16 cellular contexts compared by ENCODE assay signal in the genomic region with DNA sequence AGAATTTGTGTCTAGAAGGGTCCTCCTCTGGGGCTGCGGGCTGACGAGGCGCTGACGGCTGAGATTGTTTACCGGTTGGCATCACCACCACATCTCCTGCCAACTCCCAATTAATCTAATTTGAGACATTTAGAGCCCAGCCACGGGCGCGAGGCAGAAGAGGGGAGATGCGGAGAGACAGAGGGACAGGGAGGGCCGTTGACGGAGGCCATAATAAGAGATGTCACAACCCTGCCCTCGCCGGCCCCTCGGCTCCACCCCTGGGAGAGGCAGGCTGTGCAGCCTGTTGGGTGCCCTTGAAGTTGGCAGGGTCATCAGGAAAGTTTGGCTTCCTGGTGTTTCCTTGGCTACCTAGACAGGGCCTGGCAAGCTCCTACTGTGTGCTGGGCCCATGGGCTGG.
A peak's percentile ranks its signal among the peaks of the same experiment; 100 is the strongest.
DNase-seq lines count a peak whose midpoint lies in the region; ATAC-seq, FAIRE-seq and TF ChIP-seq lines count a peak whose summit lies in the region.
"Had no signal": no experiment of that assay in that cellular context is flagged by ENCODE, and none has a peak within 500 bp of the region (broad histone marks: within the 10 kb centered on the region; RNA-seq: fewer than 3 reads in every experiment).

No MANE protein-coding gene starts in this region.

- BruUV-seq in HepG2 (replicated peaks; lab: Mats Ljungman, UMichigan) = no TSS peak

- H3K4me1 ChIP-seq in HepG2 (ENCODE audit: insufficient read depth, low read length) (no peaks in the 10 kb centered on the region), right lobe of liver (no peaks in the 10 kb centered on the region), endodermal cell (ENCODE audit: control insufficient read depth, insufficient read depth, low read length) (no peaks in the 10 kb centered on the region), spleen (no peaks in the 10 kb centered on the region)
- no peaks in the 10 kb centered on the region for H3K4me1 ChIP-seq in CD8-positive, alpha-beta T cell (ENCODE audit: insufficient read depth, low read length)
- H3K4me1 ChIP-seq: BLaER1 treated with 17β-estradiol and CSF1 and Interleukin-3, amounts not matched to agents 10 nM and 100 nM; HAP-1 had no signal

- H3K27me3 ChIP-seq in HepG2 (ENCODE audit: control insufficient read depth in 1 of 2, insufficient read depth in 2 of 2, low read length in 2 of 2) (peaks cover 0 to 13% of the 10 kb centered on the region in 2 experiments; a peak in 3 of 5 replicates), right lobe of liver (no peaks in the 10 kb centered on the region), endodermal cell (ENCODE audit: control insufficient read depth, insufficient read depth, low read length, poor library complexity, severe bottlenecking) (no peaks in the 10 kb centered on the region), spleen (replicated peaks in 1 of 7) (peaks cover 0 to 53% (median 9%) of the 10 kb centered on the region in 7 donors)
- H3K27me3 ChIP-seq in CD8-positive, alpha-beta T cell (ENCODE audit: insufficient read depth, low read length) = no peaks in the 10 kb centered on the region
- H3K27me3 ChIP-seq: BLaER1 treated with 17β-estradiol and CSF1 and Interleukin-3, amounts not matched to agents 10 nM and 100 nM had no signal

- peaks cover 47% of the 10 kb centered on the region for H3K27me3 Mint-ChIP-seq in endodermal cell (ENCODE audit: insufficient read depth)
- peaks cover 30% of the 10 kb centered on the region for H3K27me3 Mint-ChIP-seq in CD8-positive, alpha-beta T cell (ENCODE audit: low read depth)

- no peak for ATAC-seq in HepG2
- no peak for ATAC-seq in right lobe of liver
- ATAC-seq in HG03196 (IDR thresholded peaks at IDR 0.05; ENCODE audit: unreplicated experiment) = no peak
- no peak for ATAC-seq in CD8-positive, alpha-beta T cell

- H3K9ac ChIP-seq in HepG2 (ENCODE audit: insufficient read depth, low read depth, low read length) (no peak overlapping the region), endodermal cell (ENCODE audit: extremely low read depth, low read length, poor library complexity, severe bottlenecking) (no peak overlapping the region)
- H3K9ac ChIP-seq: BLaER1 treated with 17β-estradiol and CSF1 and Interleukin-3, amounts not matched to agents 10 nM and 100 nM had no signal

- DNase-seq in HepG2 (ENCODE audit: low spot score) (no peak), right lobe of liver (no peak), endodermal cell (peak; percentile 35), spleen (peak; percentile 20), HPDE6-E6E7 (ENCODE audit: extremely low spot score) (no peak)
- DNase-seq in CD8-positive, alpha-beta T cell = no peak
- DNase-seq: ACHN; CD4-positive, alpha-beta T cell; DMS79; KBM-7 had no signal

- H3K9me3 ChIP-seq in HepG2 (ENCODE audit: low read length) = no peaks in the 10 kb centered on the region
- no peaks in the 10 kb centered on the region for H3K9me3 ChIP-seq in right lobe of liver
- no peaks in the 10 kb centered on the region for H3K9me3 ChIP-seq in endodermal cell (ENCODE audit: control insufficient read depth, low read length)
- H3K9me3 ChIP-seq in spleen = no peaks in the 10 kb centered on the region
- no peaks in the 10 kb centered on the region for H3K9me3 ChIP-seq in CD8-positive, alpha-beta T cell (ENCODE audit: low read length)
- H3K9me3 ChIP-seq: BLaER1 treated with 17β-estradiol and CSF1 and Interleukin-3, amounts not matched to agents 10 nM and 100 nM; HAP-1 had no signal

- in situ Hi-C loops in HepG2 (cut with HindIII; ENCODE audit: extremely low pct_ligation_motif_present, low pct_unique_long_range_greater_than_20kb) = no loop called here

- TF ChIP-seq CTCF in HepG2 (CRISPR knock-in tag; IDR thresholded peaks at IDR 0.05) = no peak
- TF ChIP-seq CTCF in right lobe of liver (IDR thresholded peaks at IDR 0.05) = no peak
- no peak for TF ChIP-seq CTCF in endodermal cell (conservative IDR thresholded peaks at IDR 0.05)
- TF ChIP-seq CTCF in spleen (IDR thresholded peaks at IDR 0.05 in 8 of 11, conservative IDR thresholded peaks at IDR 0.05 in 3 of 11) = no peak
- no peak for TF ChIP-seq CTCF in CD8-positive, alpha-beta T cell (IDR thresholded peaks at IDR 0.05)

- H3K79me2 ChIP-seq in HepG2 (ENCODE audit: insufficient read depth, low read length) = no peaks in the 10 kb centered on the region

- no peaks in the 10 kb centered on the region for H3K4me1 Mint-ChIP-seq in endodermal cell
- no peaks in the 10 kb centered on the region for H3K4me1 Mint-ChIP-seq in CD8-positive, alpha-beta T cell (ENCODE audit: low read depth)

- intact Hi-C loops in HepG2 (cut with micrococcal nuclease; ENCODE audit: unreplicated experiment) = no loop called here
- intact Hi-C loops in right lobe of liver (cut with DNase I) = no loop called here
- intact Hi-C loops in spleen (cut with DNase I; ENCODE audit: low total_unique reads) = no loop called here
- intact Hi-C loops in CD8-positive, alpha-beta T cell (cut with DNase I, micrococcal nuclease) = no loop called here

- no peak for TF ChIP-seq RAD21 in HepG2 (CRISPR knock-in tag; IDR thresholded peaks at IDR 0.05)

- no peaks in the 10 kb centered on the region for H3K36me3 Mint-ChIP-seq in endodermal cell (ENCODE audit: low read depth)
- H3K36me3 Mint-ChIP-seq in CD8-positive, alpha-beta T cell = no peaks in the 10 kb centered on the region

- no peak for FAIRE-seq in HepG2 (lab: Jason Lieb, UNC)
- FAIRE-seq: GM12892, GM19239, H1 had no signal

- WGBS in HepG2 (ENCODE audit: low lambda C conversion rate) = 31% methylated on average over 14 of the region's 14 CpGs
- 85% methylated on average over 7 of the region's 14 CpGs for whole genome bisulfite sequencing in right lobe of liver (ENCODE audit: insufficient coverage, low coverage, low lambda C conversion rate, missing lambda C conversion rate)
- WGBS in endodermal cell (ENCODE audit: insufficient coverage in 1 of 2, insufficient read length in 1 of 2), 2 experiments = 92 to 96% methylated on average over 5 to 14 of the region's 14 CpGs
- 83 to 88% (median 84%) methylated on average over 14 of the region's 14 CpGs for WGBS in spleen, 5 donors

- TF ChIP-seq POLR2A in HepG2 (IDR thresholded peaks at IDR 0.05; ENCODE audit: insufficient read depth in 1 of 2, low read depth in 2 of 2, low read length in 2 of 2) (no peak), right lobe of liver (IDR thresholded peaks at IDR 0.05) (no peak), spleen (IDR thresholded peaks at IDR 0.05) (no peak)

- H3K9me3 Mint-ChIP-seq in endodermal cell = no peaks in the 10 kb centered on the region
- peaks cover 3% of the 10 kb centered on the region for H3K9me3 Mint-ChIP-seq in CD8-positive, alpha-beta T cell
- H3K9me3 Mint-ChIP-seq: CD4-positive, alpha-beta T cell had no signal

- no peak overlapping the region for H3K4me2 ChIP-seq in HepG2 (ENCODE audit: low read depth, low read length)
- H3K4me2 ChIP-seq: BLaER1 treated with 17β-estradiol and CSF1 and Interleukin-3, amounts not matched to agents 10 nM and 100 nM had no signal

- H3K4me3 ChIP-seq in HepG2 (replicated peaks in 1 of 3; ENCODE audit: insufficient read depth in 1 of 3, low read depth in 2 of 3, low read length in 3 of 3) (no peak overlapping the region), right lobe of liver (no peak overlapping the region), endodermal cell (ENCODE audit: low read length) (no peak overlapping the region), spleen (no peak overlapping the region)
- no peak overlapping the region for H3K4me3 ChIP-seq in CD8-positive, alpha-beta T cell (ENCODE audit: low read depth, low read length)
- H3K4me3 ChIP-seq: BLaER1 treated with 17β-estradiol and CSF1 and Interleukin-3, amounts not matched to agents 10 nM and 100 nM; HAP-1 had no signal

- no peak overlapping the region for H3K27ac Mint-ChIP-seq in endodermal cell
- H3K27ac Mint-ChIP-seq in CD8-positive, alpha-beta T cell = no peak overlapping the region
- H3K27ac Mint-ChIP-seq: CD4-positive, alpha-beta T cell had no signal

- no peak overlapping the region for H3K27ac ChIP-seq in HepG2 (ENCODE audit: extremely low read length, insufficient read depth, low read length)
- no peak overlapping the region for H3K27ac ChIP-seq in right lobe of liver
- no peak overlapping the region for H3K27ac ChIP-seq in endodermal cell (ENCODE audit: low read depth, low read length)
- no peak overlapping the region for H3K27ac ChIP-seq in spleen
- H3K27ac ChIP-seq in CD8-positive, alpha-beta T cell (ENCODE audit: low read depth, low read length) = no peak overlapping the region
- H3K27ac ChIP-seq: BLaER1 treated with 17β-estradiol and CSF1 and Interleukin-3, amounts not matched to agents 10 nM and 100 nM had no signal

- no peak overlapping the region for H3K4me3 Mint-ChIP-seq in endodermal cell
- no peak overlapping the region for H3K4me3 Mint-ChIP-seq in CD8-positive, alpha-beta T cell
- H3K4me3 Mint-ChIP-seq: CD4-positive, alpha-beta T cell had no signal

- no peaks in the 10 kb centered on the region for H4K20me1 ChIP-seq in HepG2 (ENCODE audit: insufficient read depth, low read length)

- POLR2A ChIA-PET in HepG2 (lab: Yijun Ruan, JAX) = no interaction called here
- POLR2A ChIA-PET in CD8-positive, alpha-beta T cell (lab: Charles Lee) = no interaction called here

- TF ChIP-seq EP300 in HepG2 (IDR thresholded peaks at IDR 0.05; ENCODE audit: low read depth in 2 of 2, low read length in 2 of 2) = no peak
- TF ChIP-seq EP300 in HepG2 (CRISPR knock-in tag; IDR thresholded peaks at IDR 0.05; ENCODE audit: borderline replicate concordance) = no peak

- H3K36me3 ChIP-seq in HepG2 (replicated peaks in 1 of 2; ENCODE audit: control insufficient read depth in 1 of 2, insufficient read depth in 2 of 2, low read length in 2 of 2) (no peaks in the 10 kb centered on the region), right lobe of liver (no peaks in the 10 kb centered on the region), endodermal cell (ENCODE audit: control insufficient read depth, insufficient read depth, low read length) (no peaks in the 10 kb centered on the region), spleen (no peaks in the 10 kb centered on the region)
- no peaks in the 10 kb centered on the region for H3K36me3 ChIP-seq in CD8-positive, alpha-beta T cell (ENCODE audit: insufficient read depth, low read length)
- H3K36me3 ChIP-seq: BLaER1 treated with 17β-estradiol and CSF1 and Interleukin-3, amounts not matched to agents 10 nM and 100 nM; HAP-1 had no signal

- CTCF ChIA-PET in HepG2 (lab: Yijun Ruan, JAX; ENCODE audit: low intra/inter-chr PET ratio, low total read pairs) = no interaction called here
- CTCF ChIA-PET in CD8-positive, alpha-beta T cell (lab: Charles Lee) = no interaction called here

- no peak overlapping the region for H2AFZ ChIP-seq in HepG2 (ENCODE audit: low read length)

TF ChIP-seq in HepG2, 621 proteins besides CTCF, POLR2A, EP300 and RAD21:
- TF ChIP-seq ZKSCAN1 (IDR thresholded peaks at IDR 0.05; ENCODE audit: low read length) (0 out of 2 replicates have a peak, but pooled peaks have one; percentile 36), PTBP1 (IDR thresholded peaks at IDR 0.05; ENCODE audit: low read depth, low read length, poor library complexity, severe bottlenecking) (no peak)

Comparison
In these comparisons a context has a peak if more than half of its experiments do, and no peak if none do; other contexts are left out.
1. DNase-seq: peak in endodermal cell (single experiment) and spleen (single experiment); none in HepG2 (single experiment), right lobe of liver (0 of 3), HPDE6-E6E7 (single experiment) and CD8-positive, alpha-beta T cell (0 of 7).